In the genomic region with DNA sequence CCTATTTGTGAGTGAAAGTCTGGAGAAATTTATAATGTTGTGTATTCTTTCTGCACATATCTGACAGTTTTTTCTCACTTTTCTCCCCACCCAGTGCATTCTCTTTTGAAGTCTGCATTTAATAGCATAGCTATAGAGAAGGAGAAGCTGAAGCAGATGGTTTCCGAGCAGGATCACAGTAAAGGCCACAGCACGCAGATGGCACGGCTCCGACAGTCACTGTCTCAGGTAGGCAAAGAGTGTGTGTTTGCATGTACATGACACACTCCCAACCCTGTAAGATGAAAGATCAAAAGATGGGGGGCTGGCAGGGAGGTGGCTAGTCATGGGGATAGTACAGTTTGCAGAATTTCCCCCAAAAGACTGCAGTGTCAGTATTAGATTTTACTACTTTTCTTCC, we compare ENCODE assay signal across 34 cellular contexts.
"Had no signal": no experiment of that assay in that cellular context is flagged by ENCODE, and none has a peak within 500 bp of the region (broad histone marks: within the 10 kb centered on the region; RNA-seq: fewer than 3 reads in every experiment).

No MANE protein-coding gene starts in this region.

- H3K4me1 Mint-ChIP-seq: activated CD4-positive, alpha-beta T cell treated with anti-CD3 and anti-CD28 coated beads, Interleukin-2, amount 10 ng/mL, durations not matched to agents 7 days and 5 days; activated T-helper 17 cell treated with anti-CD3 and anti-CD28 coated beads, Interleukin-2, amount 50 U/mL, for 72 hours; T-helper 17 cell had no signal

- H3K4me1 ChIP-seq: colonic mucosa, esophagus squamous epithelium, gastroesophageal sphincter had no signal

- H3K4me3 ChIP-seq: cardiac muscle cell, colonic mucosa, esophagus squamous epithelium, gastroesophageal sphincter had no signal

- H3K27ac Mint-ChIP-seq: activated CD4-positive, alpha-beta T cell treated with anti-CD3 and anti-CD28 coated beads, Interleukin-2, amount 10 ng/mL, durations not matched to agents 7 days and 5 days; activated CD8-positive, alpha-beta T cell treated with anti-CD3 and anti-CD28 coated beads for 36 hours; activated naive CD8-positive, alpha-beta T cell; activated T-helper 17 cell treated with anti-CD3 and anti-CD28 coated beads, Interleukin-2, amount 50 U/mL, for 72 hours; T-helper 17 cell; T-helper 2 cell treated with Interferon-gamma antibody and Interleukin-4, amounts not matched to agents 5 μg/mL and 100 μg/mL, for 36 hours; WTC11 had no signal

- H3K36me3 ChIP-seq: brain microvascular endothelial cell, cardiac muscle cell, colonic mucosa had no signal

- FAIRE-seq: astrocyte, endometrium, endothelial cell of umbilical vein had no signal

- H3K9me3 ChIP-seq: colonic mucosa had no signal

- H3K27ac ChIP-seq: brain microvascular endothelial cell, cardiac muscle cell, colonic mucosa, epithelial cell of prostate, esophagus squamous epithelium, gastroesophageal sphincter had no signal

- H3K9me3 Mint-ChIP-seq: activated CD4-positive, alpha-beta T cell treated with anti-CD3 and anti-CD28 coated beads, Interleukin-2, amount 10 ng/mL, durations not matched to agents 7 days and 5 days; activated T-helper 17 cell treated with anti-CD3 and anti-CD28 coated beads, Interleukin-2, amount 50 U/mL, for 72 hours had no signal

- H3K4me3 Mint-ChIP-seq: activated CD4-positive, alpha-beta T cell treated with anti-CD3 and anti-CD28 coated beads, Interleukin-2, amount 10 ng/mL, durations not matched to agents 7 days and 5 days; activated CD8-positive, alpha-beta T cell treated with anti-CD3 and anti-CD28 coated beads for 36 hours; activated naive CD8-positive, alpha-beta T cell; activated T-cell treated with anti-CD3 and anti-CD28 coated beads, Interleukin-2, amount 50 U/mL, for 4 hours; activated T-helper 17 cell treated with anti-CD3 and anti-CD28 coated beads, Interleukin-2, amount 50 U/mL, for 72 hours; T-helper 17 cell; T-helper 2 cell treated with Interferon-gamma antibody and Interleukin-4, amounts not matched to agents 5 μg/mL and 100 μg/mL, for 36 hours; WTC11 had no signal

- H3K36me3 Mint-ChIP-seq: activated naive CD8-positive, alpha-beta T cell had no signal

- ATAC-seq: activated CD8-positive, alpha-beta T cell treated with anti-CD3 and anti-CD28 coated beads for 36 hours; activated T-cell treated with anti-CD3 and anti-CD28 coated beads, Interleukin-2, amount 50 U/mL, for 4 hours; activated T-helper 17 cell treated with anti-CD3 and anti-CD28 coated beads, Interleukin-2, amount 50 U/mL, for 72 hours; gastroesophageal sphincter; T-helper 17 cell; WTC11 had no signal

- H3K27me3 ChIP-seq: brain microvascular endothelial cell, cardiac muscle cell, colonic mucosa, esophagus squamous epithelium, gastroesophageal sphincter had no signal

- DNase-seq: activated CD4-positive, alpha-beta T cell treated with anti-CD3 and anti-CD28 coated beads for 1 hour; activated CD4-positive, alpha-beta T cell treated with anti-CD3 and anti-CD28 coated beads for 4 hours; activated CD4-positive, alpha-beta T cell treated with anti-CD3 and anti-CD28 coated beads, Interleukin-2, amount 10 ng/mL, durations not matched to agents 7 days and 5 days; activated CD4-positive, alpha-beta T cell treated with anti-CD3 and anti-CD28 coated beads, Interleukin-2, amount 50 U/mL, for 48 hours; activated CD8-positive, alpha-beta memory T cell treated with anti-CD3 and anti-CD28 coated beads for 24 hours; activated CD8-positive, alpha-beta T cell treated with anti-CD3 and anti-CD28 coated beads for 36 hours; activated effector memory CD4-positive, alpha-beta T cell treated with Interleukin-2 at 50 U/mL for 16 hours; activated gamma-delta T cell treated with Interleukin-2 at 50 U/mL for 16 hours; activated naive CD4-positive, alpha-beta T cell treated with anti-CD3 and anti-CD28 coated beads, Interleukin-2, amount 50 U/mL, for 16 hours; activated naive CD4-positive, alpha-beta T cell treated with Interleukin-2 at 50 U/mL for 16 hours; activated T-cell treated with anti-CD3 and anti-CD28 coated beads, Interleukin-2, amount 50 U/mL, for 4 hours; amniotic stem cell; anterior cingulate cortex; brain microvascular endothelial cell; central memory CD4-positive, alpha-beta T cell; cerebellar nuclear complex; colonic mucosa; effector CD8-positive, alpha-beta T cell; esophagus squamous epithelium; foreskin melanocyte; head of caudate nucleus; T-helper 1 cell; T-helper 17 cell; T1000 had no signal
